Comparison of ENCODE assay signal across 15 cellular contexts in genomic region chr2:202632682-202633081, GRCh38. TPM values are rescaled to one million over a fixed set of nuclear protein-coding genes. Genes with fewer than 3 reads are reported as not detected.
DNase-seq lines count a peak whose midpoint lies in the region; ATAC-seq and TF ChIP-seq lines count a peak whose summit lies in the region.
"Had no signal": no experiment of that assay in that cellular context is flagged by ENCODE, and none has a peak within 500 bp of the region (broad histone marks: within the 10 kb centered on the region; RNA-seq: fewer than 3 reads in every experiment).

No MANE protein-coding gene starts in this region.

- H3K9me3 Mint-ChIP-seq in CD4-positive, CD25-positive, alpha-beta regulatory T cell = no peaks in the 10 kb centered on the region
- no peaks in the 10 kb centered on the region for H3K9me3 Mint-ChIP-seq in naive B cell

- DNase-seq in CD4-positive, CD25-positive, alpha-beta regulatory T cell = no peak
- DNase-seq in IMR-90 = peak; percentile 58
- DNase-seq in choroid plexus epithelial cell (ENCODE audit: low read depth) = peak; percentile 61
- DNase-seq in naive B cell = no peak
- no peak for DNase-seq in A172 (ENCODE audit: low spot score)
- no peak for DNase-seq in NCI-H1105 treated with DMSO at 0.1 percent for 48 hours (lab: John Stamatoyannopoulos, UW)
- DNase-seq in SHP77 treated with DMSO at 0.1 percent for 48 hours (lab: John Stamatoyannopoulos, UW) = no peak
- DNase-seq in T-helper 1 cell = no peak
- DNase-seq: activated CD8-positive, alpha-beta memory T cell treated with anti-CD3 and anti-CD28 coated beads, Interleukin-2, amount 50 U/mL, for 48 hours; foreskin fibroblast; GF-D8; NCI-H2227 treated with DMSO at 0.1 percent for 48 hours; Peyer's patch had no signal

- H3K9ac ChIP-seq in IMR-90 (ENCODE audit: low read depth, low read length) = no peak overlapping the region

- H3K4ac ChIP-seq in IMR-90 (ENCODE audit: low read depth, low read length) = no peak overlapping the region

- no peak overlapping the region for H3K27ac ChIP-seq in CD4-positive, CD25-positive, alpha-beta regulatory T cell (ENCODE audit: insufficient read depth, low read length, poor library complexity, severe bottlenecking)
- no peak overlapping the region for H3K27ac ChIP-seq in IMR-90 (ENCODE audit: insufficient read depth, low read length)
- H3K27ac ChIP-seq: C4-2B, Peyer's patch had no signal

- H3K4me3 ChIP-seq in CD4-positive, CD25-positive, alpha-beta regulatory T cell (ENCODE audit: low read depth, low read length) = no peak overlapping the region
- no peak overlapping the region for H3K4me3 ChIP-seq in IMR-90 (ENCODE audit: insufficient read depth, low read depth, low read length)
- no peak overlapping the region for H3K4me3 ChIP-seq in choroid plexus epithelial cell (ENCODE audit: low read depth, low read length)
- H3K4me3 ChIP-seq: Peyer's patch had no signal

- peaks cover 10% of the 10 kb centered on the region for H3K4me1 ChIP-seq in CD4-positive, CD25-positive, alpha-beta regulatory T cell (ENCODE audit: control insufficient read depth, insufficient read depth, low read length, poor library complexity, severe bottlenecking)
- peaks cover 3% of the 10 kb centered on the region; the same call in 1 of the 2 replicates for H3K4me1 ChIP-seq in IMR-90 (ENCODE audit: control insufficient read depth, insufficient read depth, low read length)

- H2AK5ac ChIP-seq in IMR-90 (ENCODE audit: low read depth, low read length) = no peak overlapping the region

- no peaks in the 10 kb centered on the region for H3K27me3 Mint-ChIP-seq in CD4-positive, CD25-positive, alpha-beta regulatory T cell
- no peaks in the 10 kb centered on the region for H3K27me3 Mint-ChIP-seq in naive B cell

- H2AK9ac ChIP-seq in IMR-90 (replicated peaks; ENCODE audit: low read depth, low read length, poor library complexity) = peak overlapping the region; percentile 33

- H3K4me1 Mint-ChIP-seq in CD4-positive, CD25-positive, alpha-beta regulatory T cell = peaks cover 15 to 46% (median 27%) of the 10 kb centered on the region in 4 donors
- H3K4me1 Mint-ChIP-seq in naive B cell = peaks cover 23 to 45% (median 28%) of the 10 kb centered on the region in 3 donors

- WGBS in IMR-90 (ENCODE audit: extremely low coverage in 2 of 2, insufficient read length in 1 of 2), 2 experiments = no CpG with 5 or more reads among the region's 1 CpG

- no peak for TF ChIP-seq POLR2A in IMR-90 (IDR thresholded peaks at IDR 0.05; ENCODE audit: low read depth, low read length)

- H3K23ac ChIP-seq in IMR-90 (ENCODE audit: low read depth, low read length) = no peak overlapping the region

- no TSS peak for BruUV-seq in IMR-90 (replicated peaks; lab: Mats Ljungman, UMichigan)

- H3K4me3 Mint-ChIP-seq in CD4-positive, CD25-positive, alpha-beta regulatory T cell = peak overlapping the region; percentile 11 to 59 (median 19)
- H3K4me3 Mint-ChIP-seq in naive B cell = peak overlapping the region in 6 of 8 donors; percentile 6 to 74 (median 42)

- no peak overlapping the region for H3K4me2 ChIP-seq in IMR-90 (ENCODE audit: low read depth, low read length)

- H2BK15ac ChIP-seq in IMR-90 (ENCODE audit: low read depth, low read length) = no peak overlapping the region

- peaks cover 8% of the 10 kb centered on the region for H3K36me3 Mint-ChIP-seq in CD4-positive, CD25-positive, alpha-beta regulatory T cell
- peaks cover 5 to 6% of the 10 kb centered on the region in 2 donors for H3K36me3 Mint-ChIP-seq in naive B cell

- H2BK120ac ChIP-seq in IMR-90 (ENCODE audit: low read depth, low read length) = no peak overlapping the region

- peaks cover 0 to 6% of the 10 kb centered on the region in 2 experiments; a peak in 1 of 4 replicates for H3K79me1 ChIP-seq in IMR-90 (ENCODE audit: low read depth in 1 of 2, low read length in 2 of 2)

- H3K27ac Mint-ChIP-seq in CD4-positive, CD25-positive, alpha-beta regulatory T cell = peak overlapping the region; percentile 67 to 73 (median 69)
- H3K27ac Mint-ChIP-seq in naive B cell = peak overlapping the region in 5 of 6 donors; percentile 11 to 97 (median 58)

- no peak overlapping the region for H4K5ac ChIP-seq in IMR-90 (ENCODE audit: low read depth, low read length)

- H3K14ac ChIP-seq in IMR-90 (replicated peaks; ENCODE audit: low read depth, low read length) = no peak overlapping the region

- no peak for ATAC-seq in CD4-positive, CD25-positive, alpha-beta regulatory T cell (ENCODE audit: low read depth in 2 of 2)
- ATAC-seq in IMR-90 (ENCODE audit: low read depth) = no peak
- ATAC-seq in naive B cell (ENCODE audit: low read depth in 2 of 2) = no peak
- ATAC-seq: left colon had no signal

- H3K56ac ChIP-seq in IMR-90 (ENCODE audit: extremely low read depth, insufficient read depth, low read length) = no peak overlapping the region

- H4K8ac ChIP-seq in IMR-90 (ENCODE audit: low read depth in 2 of 2, low read length in 2 of 2) = no peak overlapping the region

- no peaks in the 10 kb centered on the region for H3K36me3 ChIP-seq in CD4-positive, CD25-positive, alpha-beta regulatory T cell (ENCODE audit: control insufficient read depth, insufficient read depth, low read length)
- no peaks in the 10 kb centered on the region for H3K36me3 ChIP-seq in IMR-90 (ENCODE audit: control insufficient read depth, insufficient read depth, low read length)
- H3K36me3 ChIP-seq: Peyer's patch had no signal

- POLR2A ChIA-PET in IMR-90 (lab: Charles Lee; ENCODE audit: unreplicated experiment) = no interaction called here

- in situ Hi-C loops in IMR-90 (cut with MboI; ENCODE audit: low sequenced_read_pairs) = no loop called here

- 0 out of 2 replicates have a peak, but pooled peaks cover 3% of the 10 kb centered on the region for H3K9me1 ChIP-seq in IMR-90 (ENCODE audit: insufficient read depth, low read length)

- no peak overlapping the region for H4K91ac ChIP-seq in IMR-90 (ENCODE audit: insufficient read depth, low read depth, low read length)

- no peak overlapping the region for H2AFZ ChIP-seq in IMR-90 (replicated peaks; ENCODE audit: low read length, poor library complexity)

- CTCF ChIA-PET in IMR-90 (lab: Yijun Ruan, JAX) = no interaction called here

- TF ChIP-seq CTCF in IMR-90 (conservative IDR thresholded peaks at IDR 0.05; ENCODE audit: low read depth, low read length) = no peak
- no peak for TF ChIP-seq CTCF in choroid plexus epithelial cell (conservative IDR thresholded peaks at IDR 0.05; ENCODE audit: low read depth, low read length)

- no peaks in the 10 kb centered on the region for H3K9me3 ChIP-seq in CD4-positive, CD25-positive, alpha-beta regulatory T cell (ENCODE audit: control insufficient read depth in 2 of 2, low read length in 2 of 2)
- no peaks in the 10 kb centered on the region for H3K9me3 ChIP-seq in IMR-90 (ENCODE audit: control insufficient read depth, insufficient read depth, low read length)

- no peaks in the 10 kb centered on the region for H3K27me3 ChIP-seq in CD4-positive, CD25-positive, alpha-beta regulatory T cell (ENCODE audit: control insufficient read depth, insufficient read depth, low read length)
- no peaks in the 10 kb centered on the region for H3K27me3 ChIP-seq in IMR-90 (ENCODE audit: control insufficient read depth, insufficient read depth, low read length)
- H3K27me3 ChIP-seq: Peyer's patch had no signal

- dilution Hi-C loops in IMR-90 (cut with HindIII; ENCODE audit: low sequenced_read_pairs, unreplicated experiment) = no loop called here

- TF ChIP-seq RAD21 in IMR-90 (IDR thresholded peaks at IDR 0.05; ENCODE audit: low read length) = no peak

- intact Hi-C loops in IMR-90 (cut with micrococcal nuclease) = loop anchor here (5.0 kb wide), 1 partner anchor 40 kb away; no protein-coding TSS in a partner anchor

- H2BK5ac ChIP-seq in IMR-90 (ENCODE audit: low read depth, low read length, poor library complexity, severe bottlenecking) = no peak overlapping the region

- no peak overlapping the region for H2BK20ac ChIP-seq in IMR-90 (ENCODE audit: low read depth, low read length)

- H4K20me1 ChIP-seq in IMR-90 (ENCODE audit: insufficient read depth, low read length) = no peaks in the 10 kb centered on the region

- no peak overlapping the region for H3K18ac ChIP-seq in IMR-90 (ENCODE audit: low read depth, low read length)

TF ChIP-seq in IMR-90, 13 proteins besides CTCF, POLR2A, EP300 and RAD21:
- TF ChIP-seq RCOR1 (IDR thresholded peaks at IDR 0.05; ENCODE audit: insufficient replicate concordance, low read length) (no peak), SMC3 (IDR thresholded peaks at IDR 0.05; ENCODE audit: low read depth, low read length) (no peak), CEBPB (IDR thresholded peaks at IDR 0.05; ENCODE audit: low read depth, low read length) (no peak), MAFK (IDR thresholded peaks at IDR 0.05; ENCODE audit: low read depth, low read length) (no peak), MXI1 (IDR thresholded peaks at IDR 0.05; ENCODE audit: borderline replicate concordance, low read depth, low read length) (no peak), MAZ (IDR thresholded peaks at IDR 0.05; ENCODE audit: borderline replicate concordance, low read depth, low read length) (no peak), USF2 (IDR thresholded peaks at IDR 0.05; ENCODE audit: low read depth, low read length) (no peak)

RNA-seq across cellular contexts. Expression of gene FAM117B, which starts 2.1 kb away (rescaled TPM):
- 17.8 TPM for total RNA-seq in CD4-positive, CD25-positive, alpha-beta regulatory T cell
- polyA plus RNA-seq in CD4-positive, CD25-positive, alpha-beta regulatory T cell = 10 to 100 TPM in 1 of 4 donors, 1 to 10 TPM in 3; 4.8 to 10.6 (median 7.5) TPM
- total RNA-seq in IMR-90 (2012; rRNA removed) = 0.54 and 1.1 TPM in 2 replicates
- polyA plus RNA-seq in IMR-90 (2012; rRNA removed) = 0.66 and 0.79 TPM in 2 replicates
- polyA plus RNA-seq in IMR-90 (2012; cell fraction: cytosol; rRNA removed) = 0.32 and 0.38 TPM in 2 replicates
- polyA plus RNA-seq in IMR-90 (2012; cell fraction: nucleus; rRNA removed; ENCODE audit: low replicate concordance) = 0.25 and 1.0 TPM in 2 replicates
- 10 to 100 TPM; 17.7 to 31.3 (median 21.8) TPM for polyA plus RNA-seq in naive B cell (ENCODE audit: low read depth in 6 of 6)
- 2.3 and 2.4 TPM in 2 replicates for total RNA-seq in A172 (2014; rRNA removed; shearing (Covaris generic))

Comparison
In these comparisons a context has a peak if more than half of its experiments do, and no peak if none do; other contexts are left out.
1. DNase-seq: peak in IMR-90 (single experiment) and choroid plexus epithelial cell (single experiment); none in CD4-positive, CD25-positive, alpha-beta regulatory T cell (0 of 3), naive B cell (single experiment), A172 (single experiment), NCI-H1105 treated with DMSO at 0.1 percent for 48 hours (single experiment), SHP77 treated with DMSO at 0.1 percent for 48 hours (single experiment) and T-helper 1 cell (0 of 5).